ENCODE assay signal across 8 cellular contexts in the genomic region with DNA sequence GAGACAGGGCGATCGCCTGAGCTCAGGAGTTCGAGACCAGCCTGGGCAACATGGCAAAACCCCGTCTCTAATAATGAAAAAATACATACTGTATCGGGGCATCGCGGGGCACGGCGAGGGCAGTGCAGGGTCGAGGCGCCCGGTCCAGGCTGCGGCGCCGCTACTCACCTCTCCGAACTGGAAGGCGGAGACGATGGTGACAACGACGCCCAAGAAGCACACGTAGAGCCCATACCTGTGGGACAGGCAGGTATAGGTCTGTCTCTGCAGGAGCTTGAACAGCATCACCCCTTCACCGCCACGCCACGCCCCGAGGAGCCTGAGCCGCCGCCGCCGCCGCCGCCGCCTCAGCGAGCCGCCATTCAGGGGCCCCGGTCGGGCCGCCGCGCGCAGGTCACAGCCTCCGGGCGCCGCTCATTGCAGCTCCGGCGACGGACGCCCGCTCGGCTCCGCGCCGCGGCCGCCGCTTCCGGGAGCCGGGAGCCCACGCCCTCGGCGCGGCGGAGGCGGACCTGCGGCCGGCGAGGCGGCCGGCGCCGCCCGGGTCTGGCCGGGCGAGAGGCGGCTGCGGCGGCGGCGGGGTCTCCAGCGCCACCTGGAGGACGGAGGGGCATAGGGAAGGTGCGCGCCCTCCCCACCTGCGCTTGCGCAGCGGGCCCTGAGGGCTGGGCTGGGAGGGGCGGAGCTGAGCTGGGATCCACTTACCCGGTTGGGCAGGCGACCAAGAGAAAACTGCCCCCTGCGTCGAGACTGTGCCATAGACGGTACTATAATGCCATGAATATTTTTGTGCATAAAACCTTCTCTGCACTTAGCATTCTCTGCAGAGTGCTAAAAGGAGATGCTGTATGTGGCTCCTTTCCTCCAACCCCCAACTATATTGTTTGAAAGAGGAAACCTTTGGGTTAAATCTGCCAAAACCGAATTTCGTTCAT. TPM values are rescaled to one million over a fixed set of nuclear protein-coding genes. Genes with fewer than 3 reads are reported as not detected.
DNase-seq lines count a peak whose midpoint lies in the region; ATAC-seq and TF ChIP-seq lines count a peak whose summit lies in the region.

A gene (minus strand): TSS at position 569 of the 935 bp plus-strand sequence. CDS start 284 bp downstream, at position 285.

- H3K27me3 Mint-ChIP-seq in CD4-positive, CD25-positive, alpha-beta regulatory T cell = peaks cover 5% of the 10 kb centered on the region

- peaks cover 40% of the 10 kb centered on the region for H3K4me1 ChIP-seq in CD4-positive, CD25-positive, alpha-beta regulatory T cell (ENCODE audit: control insufficient read depth, insufficient read depth, low read length, poor library complexity, severe bottlenecking)
- peaks cover 0 to 5% (median 0%) of the 10 kb centered on the region in 4 donors for H3K4me1 ChIP-seq in right lobe of liver

- ATAC-seq in CD4-positive, CD25-positive, alpha-beta regulatory T cell (ENCODE audit: low read depth in 2 of 2) = peak; percentile 92 to 94
- ATAC-seq in GM19372 (IDR thresholded peaks at IDR 0.05; ENCODE audit: low read depth, unreplicated experiment) (peak; percentile 88), HG03521 (IDR thresholded peaks at IDR 0.05; ENCODE audit: unreplicated experiment) (peak; percentile 92), right lobe of liver (peak; percentile 97 to 99 (median 98))

- H3K27ac Mint-ChIP-seq in CD4-positive, CD25-positive, alpha-beta regulatory T cell = peak within 1 kb of the TSS; percentile 61 to 97 (median 94)

- H3K36me3 ChIP-seq in CD4-positive, CD25-positive, alpha-beta regulatory T cell (ENCODE audit: control insufficient read depth, insufficient read depth, low read length) = no peaks in the 10 kb centered on the region
- no peaks in the 10 kb centered on the region for H3K36me3 ChIP-seq in right lobe of liver

- H3K4me1 Mint-ChIP-seq in CD4-positive, CD25-positive, alpha-beta regulatory T cell = peaks cover 18 to 48% (median 38%) of the 10 kb centered on the region in 4 donors

- peak within 1 kb of the TSS; percentile 95 to 98 (median 98) for H3K4me3 Mint-ChIP-seq in CD4-positive, CD25-positive, alpha-beta regulatory T cell

- WGBS in right lobe of liver (ENCODE audit: insufficient coverage, low coverage, low lambda C conversion rate, missing lambda C conversion rate) = 3% methylated on average over 5 of the region's 93 CpGs

- TF ChIP-seq POLR2A in right lobe of liver (IDR thresholded peaks at IDR 0.05) = peak; percentile 69

- H3K27me3 ChIP-seq in CD4-positive, CD25-positive, alpha-beta regulatory T cell (ENCODE audit: control insufficient read depth, insufficient read depth, low read length) = no peaks in the 10 kb centered on the region
- no peaks in the 10 kb centered on the region for H3K27me3 ChIP-seq in right lobe of liver

- H3K36me3 Mint-ChIP-seq in CD4-positive, CD25-positive, alpha-beta regulatory T cell = no peaks in the 10 kb centered on the region

- H3K9me3 Mint-ChIP-seq in CD4-positive, CD25-positive, alpha-beta regulatory T cell = no peaks in the 10 kb centered on the region

- TF ChIP-seq CTCF in right lobe of liver (IDR thresholded peaks at IDR 0.05) = peak; percentile 67 to 92 (median 74)

- intact Hi-C loops in right lobe of liver (cut with DNase I) = loop anchor here (10.0 kb wide), 2 partner anchors 56 to 416 kb away; no protein-coding TSS in a partner anchor

- H3K27ac ChIP-seq in CD4-positive, CD25-positive, alpha-beta regulatory T cell (ENCODE audit: insufficient read depth, low read length, poor library complexity, severe bottlenecking) = peak within 1 kb of the TSS; percentile 69
- H3K27ac ChIP-seq in right lobe of liver = peak within 1 kb of the TSS; percentile 48 to 73 (median 71)

- peak; percentile 93 to 96 (median 94) for DNase-seq in CD4-positive, CD25-positive, alpha-beta regulatory T cell
- DNase-seq in NCI-H526 treated with DMSO at 0.1 percent for 48 hours (lab: John Stamatoyannopoulos, UW) (peak; percentile 83), dermis blood vessel endothelial cell (peak; percentile 96), right lobe of liver (peak; percentile 95 to 96 (median 95))
- peak; percentile 91 to 93 for DNase-seq in activated CD4-positive, alpha-beta T cell treated with anti-CD3 and anti-CD28 coated beads, Interleukin-2, amount 50 U/mL, for 24 hours (ENCODE audit: low read depth in 1 of 2, low spot score in 1 of 2)
- peak; percentile 96 for DNase-seq in stimulated activated CD4-positive, alpha-beta T cell treated with anti-CD3 and anti-CD28 coated beads, Interleukin-4, amount 100 ng/mL, for 24 hours

- no peaks in the 10 kb centered on the region for H3K9me3 ChIP-seq in CD4-positive, CD25-positive, alpha-beta regulatory T cell (ENCODE audit: control insufficient read depth in 2 of 2, low read length in 2 of 2)
- no peaks in the 10 kb centered on the region for H3K9me3 ChIP-seq in right lobe of liver

- H3K4me3 ChIP-seq in CD4-positive, CD25-positive, alpha-beta regulatory T cell (ENCODE audit: low read depth, low read length) = peak within 1 kb of the TSS; percentile 84
- peak within 1 kb of the TSS; percentile 75 to 81 (median 77) for H3K4me3 ChIP-seq in right lobe of liver

RNA-seq across cellular contexts. Expression of the gene that starts here (rescaled TPM):
- total RNA-seq in CD4-positive, CD25-positive, alpha-beta regulatory T cell = 53.6 TPM
- 10 to 100 TPM; 25.8 to 36.8 (median 30.6) TPM for polyA plus RNA-seq in CD4-positive, CD25-positive, alpha-beta regulatory T cell
- 28.2 and 37.3 TPM in 2 replicates for total RNA-seq in dermis blood vessel endothelial cell
- 10 to 100 TPM in 5 of 6 experiments, 1 to 10 TPM in 1; 8.8 to 17.4 (median 14.1) TPM for total RNA-seq in right lobe of liver

Comparison
In these comparisons a context has a peak if more than half of its experiments do, and no peak if none do; other contexts are left out.
1. Peak in every context shown above with its lines: DNase-seq, ATAC-seq, H3K4me3 ChIP-seq and H3K27ac ChIP-seq.